ENCODE assay signal across 15 cellular contexts in genomic region chr6:129623008-129623732, GRCh38.
DNase-seq lines count a peak whose midpoint lies in the region; ATAC-seq, FAIRE-seq and TF ChIP-seq lines count a peak whose summit lies in the region.
"Had no signal": no experiment of that assay in that cellular context is flagged by ENCODE, and none has a peak within 500 bp of the region (broad histone marks: within the 10 kb centered on the region; RNA-seq: fewer than 3 reads in every experiment).

No MANE protein-coding gene starts in this region.

- H3K36me3 ChIP-seq in HepG2 (replicated peaks in 1 of 2; ENCODE audit: control insufficient read depth in 1 of 2, insufficient read depth in 2 of 2, low read length in 2 of 2): peaks cover 21 to 60% of the 10 kb centered on the region in 2 experiments
- no peaks in the 10 kb centered on the region for H3K36me3 ChIP-seq in suprapubic skin

- H3K9me3 ChIP-seq in HepG2 (ENCODE audit: low read length) (no peaks in the 10 kb centered on the region), suprapubic skin (no peaks in the 10 kb centered on the region)

- in situ Hi-C loops in HepG2 (cut with HindIII; ENCODE audit: extremely low pct_ligation_motif_present, low pct_unique_long_range_greater_than_20kb): no loop called here

- FAIRE-seq in HepG2 (lab: Jason Lieb, UNC): no peak

- no peak overlapping the region for H3K4me3 ChIP-seq in HepG2 (replicated peaks in 1 of 3; ENCODE audit: insufficient read depth in 1 of 3, low read depth in 2 of 3, low read length in 3 of 3)
- H3K4me3 ChIP-seq in suprapubic skin: no peak overlapping the region

- POLR2A ChIA-PET in HepG2 (lab: Yijun Ruan, JAX): no interaction called here
- POLR2A ChIA-PET in HEK293T (lab: Yijun Ruan, JAX): no interaction called here

- H3K27me3 ChIP-seq in HepG2 (ENCODE audit: control insufficient read depth in 1 of 2, insufficient read depth in 2 of 2, low read length in 2 of 2) (no peaks in the 10 kb centered on the region), suprapubic skin (no peaks in the 10 kb centered on the region)

- TF ChIP-seq RAD21 in HepG2 (CRISPR knock-in tag; IDR thresholded peaks at IDR 0.05): no peak

- H2AFZ ChIP-seq in HepG2 (ENCODE audit: low read length): no peak overlapping the region

- DNase-seq in HepG2 (ENCODE audit: low spot score) (no peak), suprapubic skin (ENCODE audit: low spot score in 2 of 2) (no peak), NCI-H2196 treated with DMSO at 0.1 percent for 48 hours (lab: John Stamatoyannopoulos, UW; ENCODE audit: unreplicated experiment) (no peak), HEK293T (ENCODE audit: extremely low spot score) (no peak)
- DNase-seq: activated CD8-positive, alpha-beta memory T cell treated with anti-CD3 and anti-CD28 coated beads for 24 hours; activated naive CD8-positive, alpha-beta T cell treated with anti-CD3 and anti-CD28 coated beads, Interleukin-2, amount 50 U/mL, for 24 hours; head of caudate nucleus; mesenchymal stem cell; NCI-H526 treated with DMSO at 0.1 percent for 48 hours; posterior cingulate gyrus; stimulated activated CD4-positive, alpha-beta T cell treated with anti-CD3 and anti-CD28 coated beads, Interleukin-2, amount 100 ng/mL, for 48 hours; substantia nigra had no signal

- H3K27ac ChIP-seq in HepG2 (ENCODE audit: extremely low read length, insufficient read depth, low read length): no peak overlapping the region
- H3K27ac ChIP-seq in suprapubic skin: no peak overlapping the region

- H3K4me1 ChIP-seq in HepG2 (ENCODE audit: insufficient read depth, low read length) (no peaks in the 10 kb centered on the region), suprapubic skin (peaks cover 3% of the 10 kb centered on the region)

- no peak for TF ChIP-seq CTCF in HepG2 (CRISPR knock-in tag; IDR thresholded peaks at IDR 0.05)
- no peak for TF ChIP-seq CTCF in suprapubic skin (IDR thresholded peaks at IDR 0.05)

- intact Hi-C loops in HepG2 (cut with micrococcal nuclease; ENCODE audit: unreplicated experiment): no loop called here

- ATAC-seq in GM19023 (IDR thresholded peaks at IDR 0.05; ENCODE audit: unreplicated experiment): peak; percentile 65
- peak; percentile 84 for ATAC-seq in HG02610 (IDR thresholded peaks at IDR 0.05; ENCODE audit: unreplicated experiment)
- peak; percentile 51 for ATAC-seq in HG03469 (IDR thresholded peaks at IDR 0.05; ENCODE audit: unreplicated experiment)
- ATAC-seq in HepG2: no peak
- ATAC-seq: activated naive CD8-positive, alpha-beta T cell treated with anti-CD3 and anti-CD28 coated beads, Interleukin-2, amount 50 U/mL, for 24 hours had no signal

- WGBS in HepG2 (ENCODE audit: low lambda C conversion rate): over 99% methylated on average over 3 of the region's 3 CpGs
- WGBS in suprapubic skin: 49% methylated on average over 3 of the region's 3 CpGs

- H4K20me1 ChIP-seq in HepG2 (ENCODE audit: insufficient read depth, low read length): no peaks in the 10 kb centered on the region; the same call in 1 of the 2 replicates

- H3K9ac ChIP-seq in HepG2 (ENCODE audit: insufficient read depth, low read depth, low read length): no peak overlapping the region

- no peak for TF ChIP-seq EP300 in HepG2 (IDR thresholded peaks at IDR 0.05; ENCODE audit: low read depth in 2 of 2, low read length in 2 of 2)
- no peak for TF ChIP-seq EP300 in HepG2 (CRISPR knock-in tag; IDR thresholded peaks at IDR 0.05; ENCODE audit: borderline replicate concordance)
- TF ChIP-seq EP300 in suprapubic skin (IDR thresholded peaks at IDR 0.05): no peak

- TF ChIP-seq POLR2A in HepG2 (IDR thresholded peaks at IDR 0.05; ENCODE audit: insufficient read depth in 1 of 2, low read depth in 2 of 2, low read length in 2 of 2): no peak
- no peak for TF ChIP-seq POLR2A in suprapubic skin (IDR thresholded peaks at IDR 0.05)

- BruUV-seq in HepG2 (replicated peaks; lab: Mats Ljungman, UMichigan): no TSS peak

- no peaks in the 10 kb centered on the region for H3K79me2 ChIP-seq in HepG2 (ENCODE audit: insufficient read depth, low read length)

- CTCF ChIA-PET in HepG2 (lab: Yijun Ruan, JAX; ENCODE audit: low intra/inter-chr PET ratio, low total read pairs) (interaction anchor here (3.7 kb wide), 1 partner anchor 108 kb away, joined by 39 read pairs; no protein-coding TSS in a partner anchor), HEK293T (lab: Yijun Ruan, JAX) (no interaction called here)

- no peak overlapping the region for H3K4me2 ChIP-seq in HepG2 (ENCODE audit: low read depth, low read length)

TF ChIP-seq in HepG2, 621 proteins besides CTCF, POLR2A, EP300 and RAD21:
- no peak for TF ChIP-seq IRF9 (CRISPR knock-in tag; IDR thresholded peaks at IDR 0.05; ENCODE audit: borderline replicate concordance)
- TF ChIP-seq THRA (CRISPR knock-in tag; IDR thresholded peaks at IDR 0.05; ENCODE audit: borderline replicate concordance): no peak
- TF ChIP-seq FOXA3 (CRISPR knock-in tag; IDR thresholded peaks at IDR 0.05): 0 out of 2 replicates have a peak, but pooled peaks have one; percentile 19
- no peak for TF ChIP-seq AKAP8 (CRISPR knock-in tag; IDR thresholded peaks at IDR 0.05)
- TF ChIP-seq XBP1 (CRISPR knock-in tag; IDR thresholded peaks at IDR 0.05): no peak
- TF ChIP-seq ZNF335 (CRISPR knock-in tag; IDR thresholded peaks at IDR 0.05): no peak

TF ChIP-seq in HEK293T, 16 proteins besides CTCF, POLR2A, EP300 and RAD21:
- no peak for TF ChIP-seq HDGF (IDR thresholded peaks at IDR 0.05; ENCODE audit: borderline replicate concordance)
- TF ChIP-seq ELF4 (IDR thresholded peaks at IDR 0.05): no peak
- no peak for TF ChIP-seq FOXM1 (IDR thresholded peaks at IDR 0.05; ENCODE audit: borderline replicate concordance)
- TF ChIP-seq NFRKB (IDR thresholded peaks at IDR 0.05): no peak
- no peak for TF ChIP-seq SUZ12 (IDR thresholded peaks at IDR 0.05)
- no peak for TF ChIP-seq BHLHE40 (IDR thresholded peaks at IDR 0.05; ENCODE audit: borderline replicate concordance)
- no peak for TF ChIP-seq LEF1 (IDR thresholded peaks at IDR 0.05; ENCODE audit: borderline replicate concordance)
- TF ChIP-seq TARDBP (IDR thresholded peaks at IDR 0.05): no peak
- no peak for TF ChIP-seq ARNT (IDR thresholded peaks at IDR 0.05)
- no peak for TF ChIP-seq SP1 (IDR thresholded peaks at IDR 0.05)
TF ChIP-seq in HEK293T: peak in this region for 0.
